In genomic region chr11:47393163-47394049, GRCh38 we compare ENCODE assay signal across 1 cellular context.
TF ChIP-seq lines count a peak whose summit lies in the region.

No MANE protein-coding gene starts in this region.

TF ChIP-seq in HepG2, 621 proteins besides CTCF, POLR2A, EP300 and RAD21:
- TF ChIP-seq ZNF605 (CRISPR knock-in tag; IDR thresholded peaks at IDR 0.05) (no peak), TFAP4 (IDR thresholded peaks at IDR 0.05; ENCODE audit: borderline replicate concordance, low read depth) (no peak), ZNF513 (CRISPR knock-in tag; conservative IDR thresholded peaks at IDR 0.05) (no peak), MED13 (CRISPR knock-in tag; IDR thresholded peaks at IDR 0.05) (no peak), ZNF644 (CRISPR knock-in tag; IDR thresholded peaks at IDR 0.05; ENCODE audit: low read depth) (no peak), TSC22D2 (CRISPR knock-in tag; IDR thresholded peaks at IDR 0.05; ENCODE audit: borderline replicate concordance) (no peak), ZNF205 (CRISPR knock-in tag; IDR thresholded peaks at IDR 0.05) (no peak), ZFX (CRISPR knock-in tag; IDR thresholded peaks at IDR 0.05; ENCODE audit: low read depth) (peak; percentile 31; the same call in 1 of the 2 replicates), ZNF614 (CRISPR knock-in tag; IDR thresholded peaks at IDR 0.05; ENCODE audit: borderline replicate concordance) (no peak), MAFF (IDR thresholded peaks at IDR 0.05; ENCODE audit: low read depth, low read length) (peak; percentile 30; the same call in 1 of the 2 replicates), PBX3 (CRISPR knock-in tag; IDR thresholded peaks at IDR 0.05; ENCODE audit: borderline replicate concordance) (no peak), PHB2 (IDR thresholded peaks at IDR 0.05; ENCODE audit: partially characterized antibody) (no peak), MAFK (conservative IDR thresholded peaks at IDR 0.05 in 1 of 2, IDR thresholded peaks at IDR 0.05 in 1 of 2; ENCODE audit: low read length in 2 of 2) (peak; percentile 22 to 35; a peak in 2 of 4 replicates), ZBTB21 (CRISPR knock-in tag; IDR thresholded peaks at IDR 0.05) (no peak), TOPORS (CRISPR knock-in tag; IDR thresholded peaks at IDR 0.05) (no peak), ZMAT5 (CRISPR knock-in tag; IDR thresholded peaks at IDR 0.05; ENCODE audit: borderline replicate concordance, low read depth) (no peak), ATF4 (CRISPR knock-in tag; IDR thresholded peaks at IDR 0.05) (no peak)
